In the genomic region with DNA sequence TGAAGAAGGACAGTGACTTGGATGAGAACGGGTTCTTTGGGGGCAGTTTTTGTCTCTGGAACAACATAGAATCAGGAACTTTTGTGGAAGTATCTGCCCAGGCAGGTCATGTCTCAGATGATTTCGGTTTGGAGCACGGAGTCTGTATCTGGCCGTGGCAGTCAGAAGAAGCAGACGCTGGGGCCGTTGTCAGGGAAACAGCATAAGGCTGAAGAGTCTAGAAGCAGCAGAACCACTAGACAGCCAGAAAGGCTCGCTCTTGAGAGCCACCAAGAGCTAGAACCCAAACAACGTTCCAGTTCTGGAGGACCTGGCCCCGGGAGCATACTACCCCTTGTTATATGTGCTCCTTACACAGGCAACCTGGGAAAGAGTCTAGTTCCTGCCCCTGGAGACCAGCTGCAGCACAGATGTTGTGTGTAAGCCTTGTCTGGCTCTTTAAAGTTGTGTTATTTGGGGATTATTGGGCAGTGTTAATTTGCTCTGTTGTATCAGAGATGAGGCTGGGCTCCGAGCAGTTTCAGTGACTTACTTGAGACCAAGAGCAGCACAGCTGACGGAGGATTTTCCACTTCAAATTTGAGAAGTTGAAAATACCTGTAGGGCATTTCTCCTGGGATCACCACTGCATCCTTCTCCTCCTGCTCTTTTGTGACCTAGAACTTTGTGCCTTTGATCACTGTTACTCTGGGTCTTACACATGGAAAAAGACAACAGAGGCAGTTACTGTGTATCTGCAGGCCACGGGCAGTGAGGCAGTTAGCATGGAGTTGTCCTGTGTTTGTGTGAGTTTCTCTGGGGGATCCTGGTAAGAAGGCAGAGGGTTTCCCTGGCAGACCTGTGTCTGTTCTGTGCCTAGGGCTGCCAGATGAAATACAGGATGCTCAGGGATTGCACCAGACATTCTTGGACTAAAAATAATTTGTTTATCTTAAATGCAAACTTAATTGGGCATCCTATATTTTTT, we compare ENCODE assay signal across 14 cellular contexts. TPM values are rescaled to one million over a fixed set of nuclear protein-coding genes. Genes with fewer than 3 reads are reported as not detected.
DNase-seq lines count a peak whose midpoint lies in the region; ATAC-seq and TF ChIP-seq lines count a peak whose summit lies in the region.
"Had no signal": no experiment of that assay in that cellular context is flagged by ENCODE, and none has a peak within 500 bp of the region (broad histone marks: within the 10 kb centered on the region; RNA-seq: fewer than 3 reads in every experiment).

No MANE protein-coding gene starts in this region.

- no peaks in the 10 kb centered on the region for H3K27me3 Mint-ChIP-seq in Caco-2 (ENCODE audit: insufficient read depth, unreplicated experiment)
- H3K27me3 Mint-ChIP-seq in glutamatergic neuron (ENCODE audit: unreplicated experiment) = peaks cover 17% of the 10 kb centered on the region
- H3K27me3 Mint-ChIP-seq: activated CD4-positive, alpha-beta T cell treated with anti-CD3 and anti-CD28 coated beads, Interleukin-2, amount 10 ng/mL, durations not matched to agents 7 days and 5 days had no signal

- H3K36me3 Mint-ChIP-seq in Caco-2 (ENCODE audit: insufficient read depth, unreplicated experiment) = no peaks in the 10 kb centered on the region
- peaks cover 8% of the 10 kb centered on the region for H3K36me3 Mint-ChIP-seq in glutamatergic neuron (ENCODE audit: unreplicated experiment)

- no peak for TF ChIP-seq CTCF in Caco-2 (IDR thresholded peaks at IDR 0.05; ENCODE audit: insufficient read depth in 1 of 2, low read depth in 1 of 2, low read length in 1 of 2, severe bottlenecking in 1 of 2, unreplicated experiment in 1 of 2)
- TF ChIP-seq CTCF in OCI-LY1 (IDR thresholded peaks at IDR 0.05; ENCODE audit: low read length) = no peak
- TF ChIP-seq CTCF in glutamatergic neuron (IDR thresholded peaks at IDR 0.05; ENCODE audit: partially characterized antibody, unreplicated experiment) = no peak
- TF ChIP-seq CTCF in brain microvascular endothelial cell (IDR thresholded peaks at IDR 0.05; ENCODE audit: low read depth, low read length, missing control alignments) = no peak

- POLR2A ChIA-PET in Caco-2 (lab: Charles Lee) = no interaction called here

- peak overlapping the region; percentile 1 for H3K27ac Mint-ChIP-seq in Caco-2 (ENCODE audit: unreplicated experiment)
- H3K27ac Mint-ChIP-seq in glutamatergic neuron (ENCODE audit: unreplicated experiment) = peak overlapping the region; percentile 99
- H3K27ac Mint-ChIP-seq: activated CD4-positive, alpha-beta T cell treated with anti-CD3 and anti-CD28 coated beads, Interleukin-2, amount 10 ng/mL, durations not matched to agents 7 days and 5 days; T-helper 2 cell treated with Interferon-gamma antibody and Interleukin-4, amounts not matched to agents 5 μg/mL and 100 μg/mL, for 36 hours had no signal

- H3K4me1 ChIP-seq in Caco-2 (peaks cover 11% of the 10 kb centered on the region), OCI-LY1 (ENCODE audit: insufficient read depth, low read length, severe bottlenecking) (peaks cover 36% of the 10 kb centered on the region)

- H3K9me3 Mint-ChIP-seq in Caco-2 (ENCODE audit: unreplicated experiment) (no peaks in the 10 kb centered on the region), glutamatergic neuron (ENCODE audit: unreplicated experiment) (peaks cover 36% of the 10 kb centered on the region)
- H3K9me3 Mint-ChIP-seq: T-helper 2 cell treated with Interferon-gamma antibody and Interleukin-4, amounts not matched to agents 5 μg/mL and 100 μg/mL, for 36 hours had no signal

- no peak overlapping the region for H3K4me3 ChIP-seq in Caco-2 (ENCODE audit: low read depth, low read length)
- no peak overlapping the region for H3K4me3 ChIP-seq in OCI-LY1 (ENCODE audit: low read depth, low read length, poor library complexity, severe bottlenecking)
- no peak overlapping the region for H3K4me3 ChIP-seq in brain microvascular endothelial cell (ENCODE audit: low read depth, low read length)

- no peaks in the 10 kb centered on the region for H4K20me1 ChIP-seq in OCI-LY1 (ENCODE audit: insufficient read depth, low read length)

- no TSS peak for BruUV-seq in Caco-2 (replicated peaks; lab: Mats Ljungman, UMichigan)

- no peaks in the 10 kb centered on the region for H3K36me3 ChIP-seq in Caco-2 (ENCODE audit: control insufficient read depth, insufficient read depth, low read length)
- H3K36me3 ChIP-seq in OCI-LY1 (ENCODE audit: insufficient read depth, low read length) = no peaks in the 10 kb centered on the region
- H3K36me3 ChIP-seq in brain microvascular endothelial cell (replicated peaks) = no peaks in the 10 kb centered on the region

- H3K79me2 ChIP-seq in OCI-LY1 (ENCODE audit: insufficient read depth, low read length) = no peaks in the 10 kb centered on the region

- no peak overlapping the region for H2AFZ ChIP-seq in OCI-LY1 (ENCODE audit: low read length)

- H3K4me3 Mint-ChIP-seq in Caco-2 (ENCODE audit: unreplicated experiment) = no peak overlapping the region
- peak overlapping the region; percentile 44 for H3K4me3 Mint-ChIP-seq in glutamatergic neuron (ENCODE audit: unreplicated experiment)
- H3K4me3 Mint-ChIP-seq: activated CD4-positive, alpha-beta T cell treated with anti-CD3 and anti-CD28 coated beads, Interleukin-2, amount 10 ng/mL, durations not matched to agents 7 days and 5 days; T-helper 2 cell treated with Interferon-gamma antibody and Interleukin-4, amounts not matched to agents 5 μg/mL and 100 μg/mL, for 36 hours had no signal

- H3F3A ChIP-seq in OCI-LY1 (ENCODE audit: insufficient read depth, low read length) = no peaks in the 10 kb centered on the region

- H3K9me2 ChIP-seq in OCI-LY1 (ENCODE audit: low read depth, low read length) = no peaks in the 10 kb centered on the region

- peak overlapping the region; percentile 13; the same call in 1 of the 2 replicates for H3K9ac ChIP-seq in OCI-LY1 (ENCODE audit: low read length)

- in situ Hi-C loops in brain microvascular endothelial cell (cut with HindIII; ENCODE audit: low pct_ligation_motif_present, low sequenced_read_pairs) = no loop called here

- no peaks in the 10 kb centered on the region for H3K27me3 ChIP-seq in Caco-2 (replicated peaks; ENCODE audit: control insufficient read depth, insufficient read depth, low read length)
- H3K27me3 ChIP-seq in OCI-LY1 (ENCODE audit: insufficient read depth, low read length) = no peaks in the 10 kb centered on the region
- H3K27me3 ChIP-seq in brain microvascular endothelial cell (replicated peaks) = no peaks in the 10 kb centered on the region

- H3K9me3 ChIP-seq in Caco-2 = no peaks in the 10 kb centered on the region
- no peaks in the 10 kb centered on the region for H3K9me3 ChIP-seq in OCI-LY1 (ENCODE audit: low read length)

- H3K4me2 ChIP-seq in OCI-LY1 (ENCODE audit: low read length) = peak overlapping the region; percentile 21

- H3K4me1 Mint-ChIP-seq in Caco-2 (ENCODE audit: low read depth, unreplicated experiment) (peaks cover 13% of the 10 kb centered on the region), glutamatergic neuron (ENCODE audit: low read depth, unreplicated experiment) (peaks cover 55% of the 10 kb centered on the region)
- H3K4me1 Mint-ChIP-seq: activated CD4-positive, alpha-beta T cell treated with anti-CD3 and anti-CD28 coated beads, Interleukin-2, amount 10 ng/mL, durations not matched to agents 7 days and 5 days had no signal

- intact Hi-C loops in Caco-2 (cut with micrococcal nuclease; ENCODE audit: unreplicated experiment) (no loop called here), sciatic nerve (cut with DNase I) (no loop called here)

- CTCF ChIA-PET in Caco-2 (lab: Charles Lee) = no interaction called here

- DNase-seq in Caco-2 = no peak
- no peak for DNase-seq in glutamatergic neuron
- DNase-seq in sciatic nerve (ENCODE audit: low spot score) = no peak
- DNase-seq in brain microvascular endothelial cell = no peak
- no peak for DNase-seq in LoVo (ENCODE audit: low spot score)
- DNase-seq in iPS-NIHi7 (ENCODE audit: extremely low spot score) = no peak
- no peak for DNase-seq in NCI-H446 treated with DMSO at 0.1 percent for 48 hours (lab: John Stamatoyannopoulos, UW)
- DNase-seq: activated CD4-positive, alpha-beta T cell treated with anti-CD3 and anti-CD28 coated beads, Interleukin-2, amount 10 ng/mL, durations not matched to agents 7 days and 5 days; aorta; midbrain; NCI-H1105 treated with DMSO at 0.1 percent for 48 hours; stimulated activated CD4-positive, alpha-beta T cell treated with anti-CD3 and anti-CD28 coated beads, Interleukin-2, amount 100 ng/mL, for 48 hours had no signal

- peak overlapping the region; percentile 62 for H3K27ac ChIP-seq in OCI-LY1 (ENCODE audit: low read depth, low read length, poor library complexity, severe bottlenecking)
- H3K27ac ChIP-seq in brain microvascular endothelial cell = no peak overlapping the region

- peak; percentile 72 for ATAC-seq in sciatic nerve

RNA-seq across cellular contexts. Expression of a gene that starts 44.7 kb away (rescaled TPM):
- 26.1 and 28.7 TPM in 2 replicates for total RNA-seq in Caco-2 (2022)
- total RNA-seq in glutamatergic neuron (ENCODE audit: unreplicated experiment) = 34.6 TPM
- total RNA-seq in sciatic nerve = 79.0 TPM
